ENCODE assay signal across 1 cellular context in genomic region chr11:120401506-120401905, GRCh38.
TF ChIP-seq lines count a peak whose summit lies in the region.

No MANE protein-coding gene starts in this region.

TF ChIP-seq in endothelial cell of umbilical vein, 7 proteins besides CTCF, POLR2A, EP300 and RAD21:
- no peak for TF ChIP-seq FOS (IDR thresholded peaks at IDR 0.05; ENCODE audit: borderline replicate concordance, insufficient read depth, low read length)
- TF ChIP-seq MYC (IDR thresholded peaks at IDR 0.05; ENCODE audit: low read depth, low read length): no peak
- TF ChIP-seq, protein P1, sequence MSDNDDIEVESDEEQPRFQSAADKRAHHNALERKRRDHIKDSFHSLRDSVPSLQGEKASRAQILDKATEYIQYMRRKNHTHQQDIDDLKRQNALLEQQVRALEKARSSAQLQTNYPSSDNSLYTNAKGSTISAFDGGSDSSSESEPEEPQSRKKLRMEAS (IDR thresholded peaks at IDR 0.05; ENCODE audit: insufficient read depth, insufficient read length): no peak
- no peak for TF ChIP-seq GATA2 (IDR thresholded peaks at IDR 0.05; ENCODE audit: insufficient read depth, insufficient read length, low read depth, low read length)
- no peak for TF ChIP-seq JUN (IDR thresholded peaks at IDR 0.05; ENCODE audit: borderline replicate concordance, insufficient read depth, insufficient read length, low read depth)
- no peak for TF ChIP-seq POLR2AphosphoS5 (IDR thresholded peaks at IDR 0.05; ENCODE audit: insufficient read depth, low read depth, low read length)
- no peak for TF ChIP-seq EZH2 (IDR thresholded peaks at IDR 0.05; ENCODE audit: borderline replicate concordance, low read depth, low read length, severe bottlenecking)
TF ChIP-seq in endothelial cell of umbilical vein: peak in this region for 0.
